In the genomic region with DNA sequence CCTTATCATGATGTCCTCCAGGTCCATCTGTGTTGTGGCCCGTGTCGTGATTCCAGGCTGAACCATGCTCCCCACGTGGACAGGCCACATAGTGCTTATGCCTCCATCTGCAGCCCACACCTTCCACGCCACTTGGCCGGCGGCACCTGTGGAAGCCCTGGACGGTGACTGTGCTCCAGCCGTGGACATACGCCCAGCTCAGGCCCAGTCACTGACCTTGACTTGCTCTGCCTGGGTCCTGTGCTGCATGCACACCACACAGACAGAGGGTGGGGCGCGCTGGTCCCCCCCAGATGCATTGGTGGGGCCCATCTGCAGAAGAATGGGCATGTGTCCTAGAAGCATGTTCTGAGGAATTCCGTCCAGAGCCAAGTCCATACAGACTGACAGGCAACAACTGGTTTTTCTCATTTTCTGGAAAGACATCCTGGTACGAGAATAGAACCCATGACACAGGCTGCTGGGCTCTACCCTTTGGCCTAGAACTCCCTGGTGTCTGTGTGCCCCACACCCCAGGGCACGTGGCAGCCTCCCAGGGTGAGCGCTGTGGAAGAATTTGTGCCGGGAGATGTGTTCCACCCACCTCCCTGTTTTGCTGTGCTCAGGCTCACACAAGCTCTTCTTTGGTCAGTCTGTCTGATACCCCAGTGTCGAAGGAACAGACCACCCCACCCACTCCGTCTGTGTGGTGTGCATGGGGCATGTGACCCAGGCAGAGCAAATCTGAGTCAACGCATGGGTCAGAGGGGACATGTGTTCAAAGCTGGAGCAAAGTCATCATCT, we compare ENCODE assay signal across 1 cellular context.
TF ChIP-seq lines count a peak whose summit lies in the region.

No MANE protein-coding gene starts in this region.

TF ChIP-seq in HepG2, 621 proteins besides CTCF, POLR2A, EP300 and RAD21:
- TF ChIP-seq POLR2G (IDR thresholded peaks at IDR 0.05; ENCODE audit: low read depth, low read length): 0 out of 2 replicates have a peak, but pooled peaks have one; percentile 15
- TF ChIP-seq PAF1 (CRISPR knock-in tag; IDR thresholded peaks at IDR 0.05): 0 out of 2 replicates have a peak, but pooled peaks have one; percentile 66
- peak; percentile 60; the same call in 1 of the 2 replicates for TF ChIP-seq POLR2AphosphoS2 (IDR thresholded peaks at IDR 0.05; ENCODE audit: low read depth, low read length)
- 0 out of 2 replicates have a peak, but pooled peaks have one; percentile 19 for TF ChIP-seq ZNF552 (CRISPR knock-in tag; IDR thresholded peaks at IDR 0.05; ENCODE audit: borderline replicate concordance)
- TF ChIP-seq, protein P1, sequence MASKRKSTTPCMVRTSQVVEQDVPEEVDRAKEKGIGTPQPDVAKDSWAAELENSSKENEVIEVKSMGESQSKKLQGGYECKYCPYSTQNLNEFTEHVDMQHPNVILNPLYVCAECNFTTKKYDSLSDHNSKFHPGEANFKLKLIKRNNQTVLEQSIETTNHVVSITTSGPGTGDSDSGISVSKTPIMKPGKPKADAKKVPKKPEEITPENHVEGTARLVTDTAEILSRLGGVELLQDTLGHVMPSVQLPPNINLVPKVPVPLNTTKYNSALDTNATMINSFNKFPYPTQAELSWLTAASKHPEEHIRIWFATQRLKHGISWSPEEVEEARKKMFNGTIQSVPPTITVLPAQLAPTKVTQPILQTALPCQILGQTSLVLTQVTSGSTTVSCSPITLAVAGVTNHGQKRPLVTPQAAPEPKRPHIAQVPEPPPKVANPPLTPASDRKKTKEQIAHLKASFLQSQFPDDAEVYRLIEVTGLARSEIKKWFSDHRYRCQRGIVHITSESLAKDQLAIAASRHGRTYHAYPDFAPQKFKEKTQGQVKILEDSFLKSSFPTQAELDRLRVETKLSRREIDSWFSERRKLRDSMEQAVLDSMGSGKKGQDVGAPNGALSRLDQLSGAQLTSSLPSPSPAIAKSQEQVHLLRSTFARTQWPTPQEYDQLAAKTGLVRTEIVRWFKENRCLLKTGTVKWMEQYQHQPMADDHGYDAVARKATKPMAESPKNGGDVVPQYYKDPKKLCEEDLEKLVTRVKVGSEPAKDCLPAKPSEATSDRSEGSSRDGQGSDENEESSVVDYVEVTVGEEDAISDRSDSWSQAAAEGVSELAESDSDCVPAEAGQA (IDR thresholded peaks at IDR 0.05; ENCODE audit: low read depth): no peak
- TF ChIP-seq, protein P1 (CRISPR knock-in tag; IDR thresholded peaks at IDR 0.05; ENCODE audit: borderline replicate concordance): no peak
- peak; percentile 18; the same call in 1 of the 2 replicates for TF ChIP-seq ZBTB38 (CRISPR knock-in tag; IDR thresholded peaks at IDR 0.05)
- peak; percentile 48; the same call in 1 of the 2 replicates for TF ChIP-seq RBFOX2 (IDR thresholded peaks at IDR 0.05; ENCODE audit: low read depth, low read length)
- TF ChIP-seq, protein P2, sequence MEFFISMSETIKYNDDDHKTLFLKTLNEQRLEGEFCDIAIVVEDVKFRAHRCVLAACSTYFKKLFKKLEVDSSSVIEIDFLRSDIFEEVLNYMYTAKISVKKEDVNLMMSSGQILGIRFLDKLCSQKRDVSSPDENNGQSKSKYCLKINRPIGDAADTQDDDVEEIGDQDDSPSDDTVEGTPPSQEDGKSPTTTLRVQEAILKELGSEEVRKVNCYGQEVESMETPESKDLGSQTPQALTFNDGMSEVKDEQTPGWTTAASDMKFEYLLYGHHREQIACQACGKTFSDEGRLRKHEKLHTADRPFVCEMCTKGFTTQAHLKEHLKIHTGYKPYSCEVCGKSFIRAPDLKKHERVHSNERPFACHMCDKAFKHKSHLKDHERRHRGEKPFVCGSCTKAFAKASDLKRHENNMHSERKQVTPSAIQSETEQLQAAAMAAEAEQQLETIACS (CRISPR knock-in tag; IDR thresholded peaks at IDR 0.05): no peak
- TF ChIP-seq ZNF501 (CRISPR knock-in tag; IDR thresholded peaks at IDR 0.05): 0 out of 2 replicates have a peak, but pooled peaks have one; percentile 25
- TF ChIP-seq POLR2AphosphoS5 (IDR thresholded peaks at IDR 0.05; ENCODE audit: low read depth, low read length): 0 out of 2 replicates have a peak, but pooled peaks have one; percentile 13
- TF ChIP-seq ZNF674 (CRISPR knock-in tag; IDR thresholded peaks at IDR 0.05; ENCODE audit: low read depth): 0 out of 2 replicates have a peak, but pooled peaks have one; percentile 46
- TF ChIP-seq, protein P3, sequence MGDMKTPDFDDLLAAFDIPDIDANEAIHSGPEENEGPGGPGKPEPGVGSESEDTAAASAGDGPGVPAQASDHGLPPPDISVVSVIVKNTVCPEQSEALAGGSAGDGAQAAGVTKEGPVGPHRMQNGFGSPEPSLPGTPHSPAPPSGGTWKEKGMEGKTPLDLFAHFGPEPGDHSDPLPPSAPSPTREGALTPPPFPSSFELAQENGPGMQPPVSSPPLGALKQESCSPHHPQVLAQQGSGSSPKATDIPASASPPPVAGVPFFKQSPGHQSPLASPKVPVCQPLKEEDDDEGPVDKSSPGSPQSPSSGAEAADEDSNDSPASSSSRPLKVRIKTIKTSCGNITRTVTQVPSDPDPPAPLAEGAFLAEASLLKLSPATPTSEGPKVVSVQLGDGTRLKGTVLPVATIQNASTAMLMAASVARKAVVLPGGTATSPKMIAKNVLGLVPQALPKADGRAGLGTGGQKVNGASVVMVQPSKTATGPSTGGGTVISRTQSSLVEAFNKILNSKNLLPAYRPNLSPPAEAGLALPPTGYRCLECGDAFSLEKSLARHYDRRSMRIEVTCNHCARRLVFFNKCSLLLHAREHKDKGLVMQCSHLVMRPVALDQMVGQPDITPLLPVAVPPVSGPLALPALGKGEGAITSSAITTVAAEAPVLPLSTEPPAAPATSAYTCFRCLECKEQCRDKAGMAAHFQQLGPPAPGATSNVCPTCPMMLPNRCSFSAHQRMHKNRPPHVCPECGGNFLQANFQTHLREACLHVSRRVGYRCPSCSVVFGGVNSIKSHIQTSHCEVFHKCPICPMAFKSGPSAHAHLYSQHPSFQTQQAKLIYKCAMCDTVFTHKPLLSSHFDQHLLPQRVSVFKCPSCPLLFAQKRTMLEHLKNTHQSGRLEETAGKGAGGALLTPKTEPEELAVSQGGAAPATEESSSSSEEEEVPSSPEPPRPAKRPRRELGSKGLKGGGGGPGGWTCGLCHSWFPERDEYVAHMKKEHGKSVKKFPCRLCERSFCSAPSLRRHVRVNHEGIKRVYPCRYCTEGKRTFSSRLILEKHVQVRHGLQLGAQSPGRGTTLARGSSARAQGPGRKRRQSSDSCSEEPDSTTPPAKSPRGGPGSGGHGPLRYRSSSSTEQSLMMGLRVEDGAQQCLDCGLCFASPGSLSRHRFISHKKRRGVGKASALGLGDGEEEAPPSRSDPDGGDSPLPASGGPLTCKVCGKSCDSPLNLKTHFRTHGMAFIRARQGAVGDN (CRISPR knock-in tag; IDR thresholded peaks at IDR 0.05): peak; percentile 35
- peak; percentile 20; the same call in 1 of the 2 replicates for TF ChIP-seq ZC3H13 (CRISPR knock-in tag; IDR thresholded peaks at IDR 0.05)
- TF ChIP-seq, protein P4, sequence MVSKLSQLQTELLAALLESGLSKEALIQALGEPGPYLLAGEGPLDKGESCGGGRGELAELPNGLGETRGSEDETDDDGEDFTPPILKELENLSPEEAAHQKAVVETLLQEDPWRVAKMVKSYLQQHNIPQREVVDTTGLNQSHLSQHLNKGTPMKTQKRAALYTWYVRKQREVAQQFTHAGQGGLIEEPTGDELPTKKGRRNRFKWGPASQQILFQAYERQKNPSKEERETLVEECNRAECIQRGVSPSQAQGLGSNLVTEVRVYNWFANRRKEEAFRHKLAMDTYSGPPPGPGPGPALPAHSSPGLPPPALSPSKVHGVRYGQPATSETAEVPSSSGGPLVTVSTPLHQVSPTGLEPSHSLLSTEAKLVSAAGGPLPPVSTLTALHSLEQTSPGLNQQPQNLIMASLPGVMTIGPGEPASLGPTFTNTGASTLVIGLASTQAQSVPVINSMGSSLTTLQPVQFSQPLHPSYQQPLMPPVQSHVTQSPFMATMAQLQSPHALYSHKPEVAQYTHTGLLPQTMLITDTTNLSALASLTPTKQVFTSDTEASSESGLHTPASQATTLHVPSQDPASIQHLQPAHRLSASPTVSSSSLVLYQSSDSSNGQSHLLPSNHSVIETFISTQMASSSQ (IDR thresholded peaks at IDR 0.05; ENCODE audit: low read depth): no peak
- TF ChIP-seq, protein P4 (CRISPR knock-in tag; IDR thresholded peaks at IDR 0.05; ENCODE audit: borderline replicate concordance): no peak
- no peak for TF ChIP-seq BRD4 (CRISPR knock-in tag; IDR thresholded peaks at IDR 0.05)
- TF ChIP-seq AGO2 (optimal IDR thresholded peaks at IDR 0.05; ENCODE audit: low read depth, low read length): peak; percentile 93
- 0 out of 2 replicates have a peak, but pooled peaks have one; percentile 16 for TF ChIP-seq ZNF607 (CRISPR knock-in tag; IDR thresholded peaks at IDR 0.05; ENCODE audit: borderline replicate concordance)
- TF ChIP-seq EED (CRISPR knock-in tag; IDR thresholded peaks at IDR 0.05): peak; percentile 30; the same call in 1 of the 2 replicates
- no peak for TF ChIP-seq SUZ12 (IDR thresholded peaks at IDR 0.05; ENCODE audit: low read depth, low read length)
